In the genomic region with DNA sequence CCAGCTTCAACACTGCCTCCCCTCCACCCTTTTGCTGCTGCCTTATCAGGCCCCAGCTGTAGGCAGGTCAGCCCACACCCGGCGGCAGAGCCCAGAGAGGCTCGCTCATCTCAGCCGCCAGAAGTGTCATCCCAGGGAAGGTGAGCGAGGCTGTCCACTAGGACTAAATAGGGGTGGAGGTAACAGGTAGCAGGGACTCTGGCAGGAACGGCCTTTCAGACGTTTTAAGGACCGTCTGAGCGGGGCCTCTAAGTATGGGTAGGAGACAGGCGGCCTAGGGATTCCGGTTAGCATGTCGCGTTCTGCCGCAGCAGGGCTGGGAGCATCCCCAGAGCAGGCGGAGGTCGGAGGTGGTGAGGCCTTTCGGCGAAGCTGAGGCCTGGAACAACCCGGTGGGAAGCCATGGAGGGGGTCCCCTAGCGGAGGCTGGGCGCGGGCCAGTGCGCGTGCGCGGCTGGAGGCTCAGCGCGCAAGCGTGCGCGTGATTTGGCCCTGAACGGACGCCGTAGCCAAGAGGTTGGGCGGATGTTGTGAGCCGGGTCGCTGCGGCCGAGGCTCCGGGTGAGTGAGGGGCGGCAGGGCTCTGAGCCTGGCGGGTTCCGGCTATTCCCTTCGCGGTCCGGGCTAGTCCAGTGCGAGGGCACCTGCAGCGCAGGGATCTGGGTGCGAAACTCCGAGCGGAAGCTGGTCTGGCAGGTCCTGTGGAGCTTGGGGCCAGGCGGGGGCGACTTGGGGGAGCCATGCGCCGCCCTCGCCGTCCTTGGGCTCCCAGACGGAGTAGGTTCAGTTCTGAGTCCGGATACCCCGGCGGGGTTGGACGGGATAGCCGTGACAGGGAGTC, we compare ENCODE assay signal across 8 cellular contexts.
DNase-seq lines count a peak whose midpoint lies in the region; ATAC-seq, FAIRE-seq and TF ChIP-seq lines count a peak whose summit lies in the region.

TSS of gene MST1 (minus strand) at position 429 of the 841 bp plus-strand sequence. CDS start 783 bp downstream, outside the sequence.
TSS of gene RNF123 (plus strand) at position 512 of the 841 bp plus-strand sequence. CDS start 1,609 bp downstream, outside the sequence.

- no peaks in the 10 kb centered on the region for H3K9me3 ChIP-seq in mucosa of stomach (ENCODE audit: control insufficient read depth, low read length)

- TF ChIP-seq CTCF in AG09309 (IDR thresholded peaks at IDR 0.05; ENCODE audit: control insufficient read depth, insufficient read depth, low read depth, low read length, missing control alignments) = peak; percentile 45
- peak; percentile 33 for TF ChIP-seq CTCF in epithelial cell of esophagus (IDR thresholded peaks at IDR 0.05; ENCODE audit: insufficient read depth, low read depth, low read length, missing control alignments)

- ATAC-seq in GM19438 (IDR thresholded peaks at IDR 0.05; ENCODE audit: low read depth, unreplicated experiment) = peak; percentile 61

- H3K4me3 ChIP-seq in AG09309 (ENCODE audit: control insufficient read depth, low read depth, low read length) (peak within 1 kb of the TSS; percentile 99), epithelial cell of esophagus (ENCODE audit: low read length) (peak within 1 kb of the TSS; percentile 92), mucosa of stomach (ENCODE audit: low read length) (peak within 1 kb of the TSS; percentile 93)

- no peaks in the 10 kb centered on the region for H3K36me3 ChIP-seq in mucosa of stomach (ENCODE audit: control insufficient read depth, insufficient read depth, low read length)

- peak within 1 kb of the TSS; percentile 92 for H3K9ac ChIP-seq in mucosa of stomach (ENCODE audit: low read length)

- peaks cover 20% of the 10 kb centered on the region for H3K4me1 ChIP-seq in mucosa of stomach (ENCODE audit: control insufficient read depth, insufficient read depth, low read length)

- DNase-seq in AG09309 (ENCODE audit: low read depth) = peak; percentile 43
- DNase-seq in HTR-8/SVneo (ENCODE audit: insufficient read length, low spot score) = peak; percentile 86
- DNase-seq in activated CD8-positive, alpha-beta memory T cell treated with anti-CD3 and anti-CD28 coated beads for 24 hours = peak; percentile 97
- DNase-seq in epithelial cell of esophagus (ENCODE audit: low read depth) = peak; percentile 87
- peak; percentile 80 to 84 for DNase-seq in stimulated activated CD8-positive, alpha-beta memory T cell treated with anti-CD3 and anti-CD28 coated beads, Interleukin-7, amount 100 ng/mL, for 1 hour (ENCODE audit: low read depth in 2 of 2)
- DNase-seq in NCI-H1105 (lab: John Stamatoyannopoulos, UW) = no peak

- peaks cover 4% of the 10 kb centered on the region for H3K27me3 ChIP-seq in mucosa of stomach (ENCODE audit: control insufficient read depth, insufficient read depth, low read length)

- FAIRE-seq in HTR-8/SVneo (lab: Jason Lieb, UNC) = no peak
